ENCODE assay signal across 8 cellular contexts in the genomic region with DNA sequence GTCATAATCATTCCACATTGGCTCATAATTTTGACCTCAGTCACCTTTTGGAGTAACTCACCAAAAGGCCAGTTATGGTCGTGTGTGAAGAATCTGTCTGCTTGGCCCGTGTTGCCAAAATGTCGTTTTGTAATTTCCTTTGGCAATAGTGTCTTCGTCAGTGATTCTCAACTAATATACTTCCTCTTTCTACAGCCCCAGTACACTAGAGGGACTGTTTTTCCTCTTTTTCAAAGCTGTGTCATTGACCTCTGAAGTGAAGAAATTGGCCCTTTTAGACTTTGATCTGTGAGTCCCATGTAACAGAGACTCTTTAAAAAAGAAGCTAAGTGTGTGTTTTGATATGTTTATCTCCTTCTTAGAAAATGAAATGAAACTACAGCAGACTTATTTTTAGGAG. TPM values are rescaled to one million over a fixed set of nuclear protein-coding genes. Genes with fewer than 3 reads are reported as not detected.
DNase-seq lines count a peak whose midpoint lies in the region; TF ChIP-seq lines count a peak whose summit lies in the region.

No MANE protein-coding gene starts in this region.

- H3K36me3 ChIP-seq in liver (ENCODE audit: control insufficient read depth in 4 of 4, insufficient read depth in 3 of 4, low read depth in 1 of 4, low read length in 3 of 4): peaks cover 0 to 21% (median 13%) of the 10 kb centered on the region in 4 donors

- H3K27ac ChIP-seq in liver (ENCODE audit: low read depth in 1 of 2, low read length in 2 of 2): peak overlapping the region; percentile 82 to 84

- H3K36me3 Mint-ChIP-seq in type B pancreatic cell: peaks cover 26% of the 10 kb centered on the region

- TF ChIP-seq RAD21 in liver (IDR thresholded peaks at IDR 0.05): peak; percentile 84 to 90

- no peak overlapping the region for H3K27ac Mint-ChIP-seq in type B pancreatic cell

- DNase-seq in GM12865 (ENCODE audit: low read depth) (peak; percentile 64), KBM-7 (peak; percentile 87), astrocyte of the spinal cord (ENCODE audit: low read depth, low spot score) (peak; percentile 46), type B pancreatic cell (ENCODE audit: extremely low spot score, unreplicated experiment) (no peak), kidney glomerular epithelial cell (lab: John Stamatoyannopoulos, UW) (no peak), HT-29 (ENCODE audit: low spot score) (no peak), NCI-H1694 (lab: John Stamatoyannopoulos, UW) (no peak)

- peaks cover 36% of the 10 kb centered on the region for H3K4me1 Mint-ChIP-seq in type B pancreatic cell (ENCODE audit: unreplicated experiment)

- peak overlapping the region; percentile 19 for H3K4me3 Mint-ChIP-seq in type B pancreatic cell

- H3K4me3 ChIP-seq in GM12865 (ENCODE audit: low read depth, low read length) (no peak overlapping the region), astrocyte of the spinal cord (ENCODE audit: low read depth, low read length) (no peak overlapping the region), liver (ENCODE audit: low read depth in 1 of 3, low read length in 3 of 3) (no peak overlapping the region)

- H3K9ac ChIP-seq in liver (ENCODE audit: low read depth in 1 of 2, low read length in 2 of 2): peak overlapping the region in 1 of 2 donors; percentile 60

- peaks cover 6 to 51% (median 44%) of the 10 kb centered on the region in 4 donors for H3K4me1 ChIP-seq in liver (ENCODE audit: control insufficient read depth in 4 of 4, insufficient read depth in 4 of 4, low read length in 3 of 4)

- in situ Hi-C loops in KBM-7 (cut with MboI; ENCODE audit: low pct_unique_long_range_greater_than_20kb, low sequenced_read_pairs): loop anchor here (25.0 kb wide), 1 partner anchor 221 kb away; no protein-coding TSS in a partner anchor
- in situ Hi-C loops in astrocyte of the spinal cord (cut with HindIII; ENCODE audit: low sequenced_read_pairs): no loop called here

- H3K27me3 Mint-ChIP-seq in type B pancreatic cell: peaks cover 10% of the 10 kb centered on the region

- H3K27me3 ChIP-seq in liver (ENCODE audit: control insufficient read depth in 4 of 4, insufficient read depth in 4 of 4, low read length in 3 of 4): no peaks in the 10 kb centered on the region

- H3K9me3 Mint-ChIP-seq in type B pancreatic cell: no peaks in the 10 kb centered on the region

- H3K9me3 ChIP-seq in liver (ENCODE audit: control insufficient read depth in 4 of 4, low read length in 3 of 4): no peaks in the 10 kb centered on the region

- 2% methylated on average over 4 of the region's 4 CpGs for WGBS in liver

- TF ChIP-seq CTCF in GM12865 (IDR thresholded peaks at IDR 0.05; ENCODE audit: insufficient read depth, low read depth, low read length, missing control alignments) (no peak), astrocyte of the spinal cord (IDR thresholded peaks at IDR 0.05; ENCODE audit: low read depth, low read length) (peak; percentile 3), liver (IDR thresholded peaks at IDR 0.05; ENCODE audit: low read depth, low read length, missing input control) (peak; percentile 34), type B pancreatic cell (conservative IDR thresholded peaks at IDR 0.05) (peak; percentile 32)

TF ChIP-seq in liver, 16 proteins besides CTCF, POLR2A, EP300 and RAD21:
- peak; percentile 68 to 73 for TF ChIP-seq EGR1 (IDR thresholded peaks at IDR 0.05; ENCODE audit: low read depth in 2 of 2)
- TF ChIP-seq, protein P1, sequence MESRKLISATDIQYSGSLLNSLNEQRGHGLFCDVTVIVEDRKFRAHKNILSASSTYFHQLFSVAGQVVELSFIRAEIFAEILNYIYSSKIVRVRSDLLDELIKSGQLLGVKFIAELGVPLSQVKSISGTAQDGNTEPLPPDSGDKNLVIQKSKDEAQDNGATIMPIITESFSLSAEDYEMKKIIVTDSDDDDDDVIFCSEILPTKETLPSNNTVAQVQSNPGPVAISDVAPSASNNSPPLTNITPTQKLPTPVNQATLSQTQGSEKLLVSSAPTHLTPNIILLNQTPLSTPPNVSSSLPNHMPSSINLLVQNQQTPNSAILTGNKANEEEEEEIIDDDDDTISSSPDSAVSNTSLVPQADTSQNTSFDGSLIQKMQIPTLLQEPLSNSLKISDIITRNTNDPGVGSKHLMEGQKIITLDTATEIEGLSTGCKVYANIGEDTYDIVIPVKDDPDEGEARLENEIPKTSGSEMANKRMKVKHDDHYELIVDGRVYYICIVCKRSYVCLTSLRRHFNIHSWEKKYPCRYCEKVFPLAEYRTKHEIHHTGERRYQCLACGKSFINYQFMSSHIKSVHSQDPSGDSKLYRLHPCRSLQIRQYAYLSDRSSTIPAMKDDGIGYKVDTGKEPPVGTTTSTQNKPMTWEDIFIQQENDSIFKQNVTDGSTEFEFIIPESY (IDR thresholded peaks at IDR 0.05): peak; percentile 71
- TF ChIP-seq FOXA2 (IDR thresholded peaks at IDR 0.05): peak; percentile 38
- TF ChIP-seq, protein P2, sequence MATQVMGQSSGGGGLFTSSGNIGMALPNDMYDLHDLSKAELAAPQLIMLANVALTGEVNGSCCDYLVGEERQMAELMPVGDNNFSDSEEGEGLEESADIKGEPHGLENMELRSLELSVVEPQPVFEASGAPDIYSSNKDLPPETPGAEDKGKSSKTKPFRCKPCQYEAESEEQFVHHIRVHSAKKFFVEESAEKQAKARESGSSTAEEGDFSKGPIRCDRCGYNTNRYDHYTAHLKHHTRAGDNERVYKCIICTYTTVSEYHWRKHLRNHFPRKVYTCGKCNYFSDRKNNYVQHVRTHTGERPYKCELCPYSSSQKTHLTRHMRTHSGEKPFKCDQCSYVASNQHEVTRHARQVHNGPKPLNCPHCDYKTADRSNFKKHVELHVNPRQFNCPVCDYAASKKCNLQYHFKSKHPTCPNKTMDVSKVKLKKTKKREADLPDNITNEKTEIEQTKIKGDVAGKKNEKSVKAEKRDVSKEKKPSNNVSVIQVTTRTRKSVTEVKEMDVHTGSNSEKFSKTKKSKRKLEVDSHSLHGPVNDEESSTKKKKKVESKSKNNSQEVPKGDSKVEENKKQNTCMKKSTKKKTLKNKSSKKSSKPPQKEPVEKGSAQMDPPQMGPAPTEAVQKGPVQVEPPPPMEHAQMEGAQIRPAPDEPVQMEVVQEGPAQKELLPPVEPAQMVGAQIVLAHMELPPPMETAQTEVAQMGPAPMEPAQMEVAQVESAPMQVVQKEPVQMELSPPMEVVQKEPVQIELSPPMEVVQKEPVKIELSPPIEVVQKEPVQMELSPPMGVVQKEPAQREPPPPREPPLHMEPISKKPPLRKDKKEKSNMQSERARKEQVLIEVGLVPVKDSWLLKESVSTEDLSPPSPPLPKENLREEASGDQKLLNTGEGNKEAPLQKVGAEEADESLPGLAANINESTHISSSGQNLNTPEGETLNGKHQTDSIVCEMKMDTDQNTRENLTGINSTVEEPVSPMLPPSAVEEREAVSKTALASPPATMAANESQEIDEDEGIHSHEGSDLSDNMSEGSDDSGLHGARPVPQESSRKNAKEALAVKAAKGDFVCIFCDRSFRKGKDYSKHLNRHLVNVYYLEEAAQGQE (IDR thresholded peaks at IDR 0.05): peak; percentile 49
- peak; percentile 93 for TF ChIP-seq SP1 (IDR thresholded peaks at IDR 0.05)
- TF ChIP-seq HNF4A (conservative IDR thresholded peaks at IDR 0.05): peak; percentile 99 to 100
- peak; percentile 76 for TF ChIP-seq YY1 (IDR thresholded peaks at IDR 0.05)
- TF ChIP-seq, protein P3, sequence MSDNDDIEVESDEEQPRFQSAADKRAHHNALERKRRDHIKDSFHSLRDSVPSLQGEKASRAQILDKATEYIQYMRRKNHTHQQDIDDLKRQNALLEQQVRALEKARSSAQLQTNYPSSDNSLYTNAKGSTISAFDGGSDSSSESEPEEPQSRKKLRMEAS (IDR thresholded peaks at IDR 0.05): peak; percentile 94
- peak; percentile 28 to 65 for TF ChIP-seq GABPA (IDR thresholded peaks at IDR 0.05 in 1 of 2, conservative IDR thresholded peaks at IDR 0.05 in 1 of 2)
- no peak for TF ChIP-seq FOXA1 (IDR thresholded peaks at IDR 0.05)
- TF ChIP-seq RXRA (IDR thresholded peaks at IDR 0.05): peak; percentile 99
- TF ChIP-seq TAF1 (conservative IDR thresholded peaks at IDR 0.05): no peak
- TF ChIP-seq, protein P4, sequence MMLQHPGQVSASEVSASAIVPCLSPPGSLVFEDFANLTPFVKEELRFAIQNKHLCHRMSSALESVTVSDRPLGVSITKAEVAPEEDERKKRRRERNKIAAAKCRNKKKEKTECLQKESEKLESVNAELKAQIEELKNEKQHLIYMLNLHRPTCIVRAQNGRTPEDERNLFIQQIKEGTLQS (IDR thresholded peaks at IDR 0.05): peak; percentile 87
- TF ChIP-seq HNF4G (IDR thresholded peaks at IDR 0.05): peak; percentile 98
- TF ChIP-seq NR2F2 (IDR thresholded peaks at IDR 0.05): peak; percentile 99
- TF ChIP-seq JUND (IDR thresholded peaks at IDR 0.05): peak; percentile 86 to 94

RNA-seq across cellular contexts. Expression of a gene that starts 5.2 kb away (rescaled TPM):
- total RNA-seq in liver (10 to 100 TPM; 21.7 to 72.2 TPM), type B pancreatic cell (ENCODE audit: low replicate concordance) (30.4 and 43.3 TPM in 2 replicates)
- polyA plus RNA-seq in liver: 10 to 100 TPM in 1 of 2 donors, 1 to 10 TPM in 1; 6.0 to 12.8 TPM
- total RNA-seq in HT-29 (2014; rRNA removed; shearing (Covaris generic)): 22.1 and 22.3 TPM in 2 replicates

Comparison
In these comparisons a context has a peak if more than half of its experiments do, and no peak if none do; other contexts are left out.
1. DNase-seq: peak in GM12865 (single experiment), KBM-7 (single experiment) and astrocyte of the spinal cord (single experiment); none in type B pancreatic cell (single experiment), kidney glomerular epithelial cell (single experiment), HT-29 (single experiment) and NCI-H1694 (single experiment).